19 cellular contexts compared by ENCODE assay signal in genomic region chr1:77060000-77060399, GRCh38.
DNase-seq lines count a peak whose midpoint lies in the region; ATAC-seq, FAIRE-seq and TF ChIP-seq lines count a peak whose summit lies in the region.
"Had no signal": no experiment of that assay in that cellular context is flagged by ENCODE, and none has a peak within 500 bp of the region (broad histone marks: within the 10 kb centered on the region; RNA-seq: fewer than 3 reads in every experiment).

No MANE protein-coding gene starts in this region.

- CTCF ChIA-PET in K562 (lab: Yijun Ruan, JAX; ENCODE audit: low intra/inter-chr PET ratio) = no interaction called here

- H3K9me3 Mint-ChIP-seq in GM23338 = no peaks in the 10 kb centered on the region
- H3K9me3 Mint-ChIP-seq in activated naive CD8-positive, alpha-beta T cell treated with anti-CD3 and anti-CD28 coated beads for 36 hours = no peaks in the 10 kb centered on the region
- H3K9me3 Mint-ChIP-seq: nephron had no signal

- no peak overlapping the region for H3K4me3 ChIP-seq in GM23338
- H3K4me3 ChIP-seq in NB4 (ENCODE audit: low read depth, low read length) = no peak overlapping the region
- no peak overlapping the region for H3K4me3 ChIP-seq in K562
- no peak overlapping the region for H3K4me3 ChIP-seq in hepatocyte
- H3K4me3 ChIP-seq: vagina had no signal

- H2AFZ ChIP-seq in GM23338 = no peak overlapping the region
- no peak overlapping the region for H2AFZ ChIP-seq in K562 (ENCODE audit: low read depth, low read length)
- no peak overlapping the region for H2AFZ ChIP-seq in hepatocyte

- H3K9me2 ChIP-seq in GM23338 (ENCODE audit: insufficient read depth) = 0 out of 2 replicates have a peak, but pooled peaks cover 3% of the 10 kb centered on the region
- H3K9me2 ChIP-seq in hepatocyte (replicated peaks; ENCODE audit: insufficient read depth) = no peaks in the 10 kb centered on the region

- POLR2A ChIA-PET in K562 (lab: Yijun Ruan, JAX) = no interaction called here

- WGBS in K562 (ENCODE audit: insufficient coverage, low coverage, missing lambda C conversion rate) = 2% methylated on average over 5 of the region's 5 CpGs
- 58% methylated on average over 5 of the region's 5 CpGs for WGBS in hepatocyte (ENCODE audit: low lambda C conversion rate, missing lambda C conversion rate)

- ATAC-seq in GM23338 (peak; percentile 96), K562 (peak; percentile 26; the same call in 1 of the 3 replicates)

- H3K36me3 Mint-ChIP-seq in GM23338 (ENCODE audit: low read depth) = no peaks in the 10 kb centered on the region
- no peaks in the 10 kb centered on the region for H3K36me3 Mint-ChIP-seq in activated naive CD8-positive, alpha-beta T cell treated with anti-CD3 and anti-CD28 coated beads for 36 hours

- peak overlapping the region; percentile 74 for H3K27ac ChIP-seq in GM23338 (ENCODE audit: low read depth)
- H3K27ac ChIP-seq in K562 (ENCODE audit: extremely low read depth, low read depth, low read length) = no peak overlapping the region
- no peak overlapping the region for H3K27ac ChIP-seq in hepatocyte
- H3K27ac ChIP-seq: vagina had no signal

- no peak overlapping the region; the same call in 2 of the 3 replicates for H3K4me3 Mint-ChIP-seq in GM23338
- H3K4me3 Mint-ChIP-seq in activated naive CD8-positive, alpha-beta T cell treated with anti-CD3 and anti-CD28 coated beads for 36 hours = no peak overlapping the region
- H3K4me3 Mint-ChIP-seq: nephron had no signal

- H3K4me1 ChIP-seq in GM23338 (ENCODE audit: insufficient read depth) (peaks cover 26% of the 10 kb centered on the region), K562 (replicated peaks in 1 of 2; ENCODE audit: control insufficient read depth in 2 of 2, insufficient read depth in 2 of 2, low read length in 2 of 2) (no peaks in the 10 kb centered on the region), hepatocyte (ENCODE audit: insufficient read depth) (no peaks in the 10 kb centered on the region)
- H3K4me1 ChIP-seq: vagina had no signal

- peak; percentile 91 for DNase-seq in GM23338 (ENCODE audit: low spot score)
- peak; percentile 17 for DNase-seq in NB4 (ENCODE audit: low read depth)
- no peak for DNase-seq in K562 (ENCODE audit: extremely low read depth in 1 of 4, low spot score in 3 of 4)
- peak; percentile 24 for DNase-seq in left kidney (ENCODE audit: low read depth, low spot score)
- no peak for DNase-seq in epidermal melanocyte (ENCODE audit: insufficient read length, low spot score)
- DNase-seq in SHP77 (lab: John Stamatoyannopoulos, UW) = no peak
- no peak for DNase-seq in activated naive CD8-positive, alpha-beta T cell treated with anti-CD3 and anti-CD28 coated beads for 36 hours
- DNase-seq in hepatocyte (ENCODE audit: low spot score) = no peak
- DNase-seq: activated CD4-positive, alpha-beta T cell treated with anti-CD3 and anti-CD28 coated beads for 48 hours; activated gamma-delta T cell treated with Interleukin-2 at 50 U/mL for 16 hours; amygdala; caudate nucleus; NCI-H1694; NCI-H446; small intestine; stimulated activated CD4-positive, alpha-beta T cell treated with anti-CD3 and anti-CD28 coated beads, Interleukin-4, amount 100 ng/mL, for 4 hours; T1000 had no signal

- peaks cover 2% of the 10 kb centered on the region for H3K27me3 Mint-ChIP-seq in GM23338 (ENCODE audit: insufficient read depth, low read depth, poor library complexity)
- peaks cover 7% of the 10 kb centered on the region for H3K27me3 Mint-ChIP-seq in activated naive CD8-positive, alpha-beta T cell treated with anti-CD3 and anti-CD28 coated beads for 36 hours

- H4K20me1 ChIP-seq in GM23338 (replicated peaks; ENCODE audit: insufficient read depth) = no peaks in the 10 kb centered on the region
- H4K20me1 ChIP-seq in K562 (replicated peaks; ENCODE audit: control insufficient read depth, insufficient read depth, low read length) = no peaks in the 10 kb centered on the region
- H4K20me1 ChIP-seq in hepatocyte (ENCODE audit: insufficient read depth, poor library complexity, severe bottlenecking) = no peaks in the 10 kb centered on the region

- H3K9me3 ChIP-seq in K562 (replicated peaks; ENCODE audit: control insufficient read depth, insufficient read depth, low read depth, low read length) = no peaks in the 10 kb centered on the region
- H3K9me3 ChIP-seq in hepatocyte (ENCODE audit: low read depth) = no peaks in the 10 kb centered on the region
- H3K9me3 ChIP-seq: vagina had no signal

- TF ChIP-seq POLR2A in NB4 (IDR thresholded peaks at IDR 0.05; ENCODE audit: extremely low read depth, insufficient read length) (no peak), K562 (conservative IDR thresholded peaks at IDR 0.05) (no peak)

- H3K27me3 ChIP-seq in GM23338 (ENCODE audit: insufficient read depth) (no peaks in the 10 kb centered on the region), K562 (ENCODE audit: control insufficient read depth in 2 of 2, insufficient read depth in 2 of 2, low read length in 2 of 2) (no peaks in the 10 kb centered on the region; a peak in 1 of 5 replicates), hepatocyte (no peaks in the 10 kb centered on the region)
- H3K27me3 ChIP-seq: vagina had no signal

- H3K4me2 ChIP-seq in GM23338 (0 out of 2 replicates have a peak overlapping the region, but pooled peaks have one; percentile 5), K562 (ENCODE audit: insufficient read depth, low read length) (no peak overlapping the region), hepatocyte (no peak overlapping the region)

- H3K4me1 Mint-ChIP-seq in GM23338 = peaks cover 40% of the 10 kb centered on the region
- no peaks in the 10 kb centered on the region for H3K4me1 Mint-ChIP-seq in activated naive CD8-positive, alpha-beta T cell treated with anti-CD3 and anti-CD28 coated beads for 36 hours

- TF ChIP-seq CTCF in GM23338 (conservative IDR thresholded peaks at IDR 0.05; ENCODE audit: low read depth in 2 of 2) (peak in 1 of 2 experiments; percentile 11; a peak in 1 of 4 replicates), NB4 (IDR thresholded peaks at IDR 0.05; ENCODE audit: low read depth, low read length) (no peak), K562 (IDR thresholded peaks at IDR 0.05 in 2 of 3, conservative IDR thresholded peaks at IDR 0.05 in 1 of 3; ENCODE audit: insufficient read depth in 2 of 3, low read depth in 1 of 3, low read length in 3 of 3) (no peak), hepatocyte (IDR thresholded peaks at IDR 0.05; ENCODE audit: poor library complexity) (no peak)

- no peaks in the 10 kb centered on the region for H3K36me3 ChIP-seq in GM23338 (ENCODE audit: insufficient read depth)
- H3K36me3 ChIP-seq in K562 (ENCODE audit: control insufficient read depth, insufficient read depth, low read length) = no peaks in the 10 kb centered on the region
- H3K36me3 ChIP-seq in hepatocyte (replicated peaks; ENCODE audit: insufficient read depth, low read depth) = no peaks in the 10 kb centered on the region
- H3K36me3 ChIP-seq: vagina had no signal

- TF ChIP-seq EP300 in K562 (IDR thresholded peaks at IDR 0.05; ENCODE audit: low read length) = no peak

- H3K27ac Mint-ChIP-seq in GM23338 = peak overlapping the region; percentile 52; the same call in 1 of the 2 replicates
- H3K27ac Mint-ChIP-seq in activated naive CD8-positive, alpha-beta T cell treated with anti-CD3 and anti-CD28 coated beads for 36 hours = no peak overlapping the region
- H3K27ac Mint-ChIP-seq: nephron had no signal

- no peak for TF ChIP-seq RAD21 in K562 (CRISPR knock-in tag; conservative IDR thresholded peaks at IDR 0.05 in 1 of 2, IDR thresholded peaks at IDR 0.05 in 1 of 2)

- no peak for FAIRE-seq in K562 (lab: Jason Lieb, UNC)
- FAIRE-seq: small intestine had no signal

- no TSS peak for BruUV-seq in K562 (replicated peaks; lab: Mats Ljungman, UMichigan)

- H3F3A ChIP-seq in GM23338 (replicated peaks; ENCODE audit: low read depth) = no peaks in the 10 kb centered on the region

- in situ Hi-C loops in K562 (cut with MboI) = no loop called here

- no peak overlapping the region for H3K9ac ChIP-seq in K562 (ENCODE audit: insufficient read depth in 1 of 2, low read depth in 2 of 2, low read length in 2 of 2)

- intact Hi-C loops in K562 (cut with micrococcal nuclease) = no loop called here

- H3K79me2 ChIP-seq in GM23338 (replicated peaks; ENCODE audit: insufficient read depth) (no peaks in the 10 kb centered on the region), K562 (ENCODE audit: control insufficient read depth, insufficient read depth, low read length) (no peaks in the 10 kb centered on the region), hepatocyte (no peaks in the 10 kb centered on the region)

- no peaks in the 10 kb centered on the region for H3K9me1 ChIP-seq in K562 (ENCODE audit: control insufficient read depth, insufficient read depth, low read length)

TF ChIP-seq in GM23338, 12 proteins besides CTCF, POLR2A, EP300 and RAD21 (continues in another document):
- no peak for TF ChIP-seq POLR2AphosphoS5 (IDR thresholded peaks at IDR 0.05; ENCODE audit: low read depth)
- no peak for TF ChIP-seq JUNB (IDR thresholded peaks at IDR 0.05; ENCODE audit: unreplicated experiment)
- no peak for TF ChIP-seq EZH2phosphoT487 (IDR thresholded peaks at IDR 0.05; ENCODE audit: unreplicated experiment)

TF ChIP-seq in K562, 482 proteins besides CTCF, POLR2A, EP300 and RAD21 (continues in another document):
- TF ChIP-seq HDAC8 (tag; IDR thresholded peaks at IDR 0.05) (no peak), GTF2F1 (IDR thresholded peaks at IDR 0.05; ENCODE audit: low read depth, low read length) (no peak), SREBF2 (CRISPR knock-in tag; IDR thresholded peaks at IDR 0.05) (no peak), SOX6 (IDR thresholded peaks at IDR 0.05) (no peak), RUNX1 (IDR thresholded peaks at IDR 0.05; ENCODE audit: low read depth) (no peak), SIN3B (IDR thresholded peaks at IDR 0.05; ENCODE audit: low read depth) (no peak), SETDB1 (IDR thresholded peaks at IDR 0.05; ENCODE audit: low read length) (no peak), ZBTB33 (CRISPR knock-in tag; IDR thresholded peaks at IDR 0.05) (no peak), CCAR2 (IDR thresholded peaks at IDR 0.05; ENCODE audit: low read depth, low read length) (no peak), CBFA2T2 (conservative IDR thresholded peaks at IDR 0.05) (no peak), MEF2A (IDR thresholded peaks at IDR 0.05; ENCODE audit: control insufficient read depth, low read depth, low read length) (no peak)

Comparison
In these comparisons a context has a peak if more than half of its experiments do, and no peak if none do; other contexts are left out.
1. DNase-seq: peak in GM23338 (single experiment), NB4 (single experiment) and left kidney (single experiment); none in K562 (0 of 4), epidermal melanocyte (single experiment), SHP77 (0 of 2), activated naive CD8-positive, alpha-beta T cell treated with anti-CD3 and anti-CD28 coated beads for 36 hours (single experiment) and hepatocyte (single experiment).